Comparison of ENCODE assay signal across 12 cellular contexts in the genomic region with DNA sequence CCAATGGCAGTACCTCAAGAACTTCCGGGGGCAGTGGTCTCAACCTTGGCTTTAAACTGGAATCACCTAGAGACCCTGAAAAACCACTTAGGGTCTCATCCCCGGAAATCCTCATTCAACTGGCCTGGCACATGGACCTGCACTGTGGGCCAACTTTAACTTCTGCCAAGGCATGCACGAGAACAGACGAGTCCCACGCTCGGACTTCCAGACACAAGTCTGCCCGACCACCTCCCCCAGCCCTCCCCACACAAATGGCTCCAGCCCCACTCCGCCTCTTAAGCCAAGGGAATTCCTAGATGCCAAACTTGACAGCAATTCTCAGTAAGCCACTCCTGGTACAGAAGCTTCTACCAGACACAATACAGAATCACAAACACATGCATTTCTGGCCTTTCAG.
DNase-seq lines count a peak whose midpoint lies in the region; ATAC-seq, FAIRE-seq and TF ChIP-seq lines count a peak whose summit lies in the region.
"Had no signal": no experiment of that assay in that cellular context is flagged by ENCODE, and none has a peak within 500 bp of the region (broad histone marks: within the 10 kb centered on the region; RNA-seq: fewer than 3 reads in every experiment).

No MANE protein-coding gene starts in this region.

- peaks cover 16% of the 10 kb centered on the region for H3K4me1 Mint-ChIP-seq in activated naive CD4-positive, alpha-beta T cell treated with anti-CD3 and anti-CD28 coated beads for 36 hours (ENCODE audit: low read depth)
- H3K4me1 Mint-ChIP-seq in T-helper 17 cell (peaks cover 26% of the 10 kb centered on the region), endodermal cell (no peaks in the 10 kb centered on the region)
- H3K4me1 Mint-ChIP-seq in stimulated activated effector memory CD8-positive, alpha-beta T cell treated with anti-CD3 and anti-CD28 coated beads, Interleukin-12 subunit alpha, Interleukin-12 subunit beta, amount 100 ng/mL, for 72 hours, result peaks cover 32% of the 10 kb centered on the region

- no peak for FAIRE-seq in urothelium cell line (lab: Jason Lieb, UNC)

- no peak overlapping the region for H3K4me3 ChIP-seq in endodermal cell (ENCODE audit: low read length)
- H3K4me3 ChIP-seq: Peyer's patch had no signal

- no peak overlapping the region for H3K27ac ChIP-seq in endodermal cell (ENCODE audit: low read depth, low read length)
- H3K27ac ChIP-seq: HL-60, Peyer's patch had no signal

- H3K9me3 ChIP-seq in T-helper 17 cell (ENCODE audit: control insufficient read depth, low read length, poor library complexity, severe bottlenecking) (no peaks in the 10 kb centered on the region), endodermal cell (ENCODE audit: control insufficient read depth, low read length) (no peaks in the 10 kb centered on the region)
- H3K9me3 ChIP-seq: Peyer's patch had no signal

- no peak for DNase-seq in activated naive CD4-positive, alpha-beta T cell treated with anti-CD3 and anti-CD28 coated beads for 36 hours
- no peak for DNase-seq in activated naive CD4-positive, alpha-beta T cell treated with Interleukin-2 at 50 U/mL for 16 hours
- DNase-seq in T-helper 17 cell (no peak), endodermal cell (no peak), NCI-H1105 (lab: John Stamatoyannopoulos, UW) (no peak), islet precursor cell (no peak), urothelium cell line (ENCODE audit: low spot score) (no peak)
- no peak for DNase-seq in stimulated activated effector memory CD8-positive, alpha-beta T cell treated with anti-CD3 and anti-CD28 coated beads, Interleukin-12 subunit alpha, Interleukin-12 subunit beta, amount 100 ng/mL, for 72 hours (ENCODE audit: low spot score in 2 of 2)
- DNase-seq: EL, MV-4-11 had no signal

- intact Hi-C loops in activated naive CD4-positive, alpha-beta T cell treated with anti-CD3 and anti-CD28 coated beads for 36 hours (cut with micrococcal nuclease), result no loop called here

- H3K36me3 Mint-ChIP-seq in activated naive CD4-positive, alpha-beta T cell treated with anti-CD3 and anti-CD28 coated beads for 36 hours (ENCODE audit: low read depth), result peaks cover 21% of the 10 kb centered on the region
- H3K36me3 Mint-ChIP-seq in T-helper 17 cell (ENCODE audit: low read depth) (peaks cover 11% of the 10 kb centered on the region), endodermal cell (ENCODE audit: low read depth) (peaks cover 65% of the 10 kb centered on the region)
- peaks cover 100% of the 10 kb centered on the region for H3K36me3 Mint-ChIP-seq in stimulated activated effector memory CD8-positive, alpha-beta T cell treated with anti-CD3 and anti-CD28 coated beads, Interleukin-12 subunit alpha, Interleukin-12 subunit beta, amount 100 ng/mL, for 72 hours

- no peak for ATAC-seq in T-helper 17 cell
- ATAC-seq in stimulated activated effector memory CD8-positive, alpha-beta T cell treated with anti-CD3 and anti-CD28 coated beads, Interleukin-12 subunit alpha, Interleukin-12 subunit beta, amount 100 ng/mL, for 72 hours, result no peak

- H3K36me3 ChIP-seq in endodermal cell (ENCODE audit: control insufficient read depth, insufficient read depth, low read length), result peaks cover 85% of the 10 kb centered on the region

- H3K9me3 Mint-ChIP-seq in activated naive CD4-positive, alpha-beta T cell treated with anti-CD3 and anti-CD28 coated beads for 36 hours, result no peaks in the 10 kb centered on the region
- no peaks in the 10 kb centered on the region for H3K9me3 Mint-ChIP-seq in endodermal cell
- no peaks in the 10 kb centered on the region for H3K9me3 Mint-ChIP-seq in stimulated activated effector memory CD8-positive, alpha-beta T cell treated with anti-CD3 and anti-CD28 coated beads, Interleukin-12 subunit alpha, Interleukin-12 subunit beta, amount 100 ng/mL, for 72 hours

- CTCF ChIA-PET in activated naive CD4-positive, alpha-beta T cell treated with anti-CD3 and anti-CD28 coated beads for 36 hours (lab: Charles Lee), result interaction anchor here (1.3 to 3.3 kb wide), 2 partner anchors 17 to 190 kb away, joined by 3 to 12 read pairs; no protein-coding TSS in a partner anchor

- H3K9ac ChIP-seq in endodermal cell (ENCODE audit: extremely low read depth, low read length, poor library complexity, severe bottlenecking), result no peak overlapping the region

- no peaks in the 10 kb centered on the region for H3K27me3 ChIP-seq in endodermal cell (ENCODE audit: control insufficient read depth, insufficient read depth, low read length, poor library complexity, severe bottlenecking)
- H3K27me3 ChIP-seq: Peyer's patch had no signal

- H3K27ac Mint-ChIP-seq in activated naive CD4-positive, alpha-beta T cell treated with anti-CD3 and anti-CD28 coated beads for 36 hours, result peak overlapping the region; percentile 44
- H3K27ac Mint-ChIP-seq in T-helper 17 cell (peak overlapping the region; percentile 88), endodermal cell (peak overlapping the region; percentile 76)
- peak overlapping the region; percentile 91 for H3K27ac Mint-ChIP-seq in stimulated activated effector memory CD8-positive, alpha-beta T cell treated with anti-CD3 and anti-CD28 coated beads, Interleukin-12 subunit alpha, Interleukin-12 subunit beta, amount 100 ng/mL, for 72 hours

- H3K27me3 Mint-ChIP-seq in activated naive CD4-positive, alpha-beta T cell treated with anti-CD3 and anti-CD28 coated beads for 36 hours (ENCODE audit: low read depth), result no peaks in the 10 kb centered on the region
- H3K27me3 Mint-ChIP-seq in T-helper 17 cell, result no peaks in the 10 kb centered on the region
- H3K27me3 Mint-ChIP-seq in endodermal cell (ENCODE audit: insufficient read depth), result no peaks in the 10 kb centered on the region

- no peak overlapping the region for H3K4me3 Mint-ChIP-seq in activated naive CD4-positive, alpha-beta T cell treated with anti-CD3 and anti-CD28 coated beads for 36 hours
- H3K4me3 Mint-ChIP-seq in T-helper 17 cell (no peak overlapping the region), endodermal cell (no peak overlapping the region)
- H3K4me3 Mint-ChIP-seq in stimulated activated effector memory CD8-positive, alpha-beta T cell treated with anti-CD3 and anti-CD28 coated beads, Interleukin-12 subunit alpha, Interleukin-12 subunit beta, amount 100 ng/mL, for 72 hours, result no peak overlapping the region

- TF ChIP-seq CTCF in endodermal cell (conservative IDR thresholded peaks at IDR 0.05), result no peak

- H3K4me1 ChIP-seq in endodermal cell (ENCODE audit: control insufficient read depth, insufficient read depth, low read length), result no peaks in the 10 kb centered on the region

- 94 to 98% methylated on average over 5 to 8 of the region's 8 CpGs for WGBS in endodermal cell (ENCODE audit: insufficient coverage in 1 of 2, insufficient read length in 1 of 2), 2 experiments
